Comparison of ENCODE assay signal across 16 cellular contexts in genomic region chr5:16965581-16965980, GRCh38.
"Had no signal": no experiment of that assay in that cellular context is flagged by ENCODE, and none has a peak within 500 bp of the region (broad histone marks: within the 10 kb centered on the region; RNA-seq: fewer than 3 reads in every experiment).

No MANE protein-coding gene starts in this region.

- ATAC-seq: activated naive CD4-positive, alpha-beta T cell treated with anti-CD3 and anti-CD28 coated beads, Interleukin-2, amount 50 U/mL, for 72 hours; effector memory CD8-positive, alpha-beta T cell; foreskin keratinocyte; natural killer cell had no signal

- H3K27ac Mint-ChIP-seq: activated naive CD4-positive, alpha-beta T cell treated with anti-CD3 and anti-CD28 coated beads, Interleukin-2, amount 50 U/mL, for 72 hours; effector memory CD8-positive, alpha-beta T cell; natural killer cell had no signal

- H3K27ac ChIP-seq: cardiac muscle cell, foreskin keratinocyte, hepatocyte, sigmoid colon, spleen, tibial artery had no signal

- H3K4me3 Mint-ChIP-seq: effector memory CD8-positive, alpha-beta T cell; natural killer cell had no signal

- H3K36me3 Mint-ChIP-seq: activated naive CD4-positive, alpha-beta T cell treated with anti-CD3 and anti-CD28 coated beads, Interleukin-2, amount 50 U/mL, for 72 hours; natural killer cell had no signal

- H3K36me3 ChIP-seq: cardiac muscle cell, sigmoid colon, spleen, tibial artery had no signal

- H3K4me1 ChIP-seq: sigmoid colon, spleen, tibial artery had no signal

- H3K4me1 Mint-ChIP-seq: natural killer cell had no signal

- H3K79me2 ChIP-seq: hepatocyte had no signal

- H3K9me3 ChIP-seq: sigmoid colon, spleen, tibial artery had no signal

- H3K9me3 Mint-ChIP-seq: activated naive CD4-positive, alpha-beta T cell treated with anti-CD3 and anti-CD28 coated beads, Interleukin-2, amount 50 U/mL, for 72 hours; effector memory CD8-positive, alpha-beta T cell; natural killer cell had no signal

- DNase-seq: activated CD4-positive, alpha-beta T cell treated with anti-CD3 and anti-CD28 coated beads, Interleukin-2, amount 50 U/mL, for 4 hours; activated gamma-delta T cell; effector memory CD8-positive, alpha-beta T cell; mesenchymal stem cell; natural killer cell; nucleus accumbens; sigmoid colon; spleen; stimulated activated CD4-positive, alpha-beta T cell treated with anti-CD3 and anti-CD28 coated beads, Interleukin-1b, Interleukin-23, amount 100 ng/mL, for 48 hours; stimulated activated CD8-positive, alpha-beta memory T cell treated with anti-CD3 and anti-CD28 coated beads, Interleukin-4, amount 100 ng/mL, for 48 hours; stimulated activated naive CD4-positive, alpha-beta T cell treated with Interleukin-2 at 50 U/mL for 16 hours; tibial artery had no signal

- H3K27me3 Mint-ChIP-seq: effector memory CD8-positive, alpha-beta T cell had no signal

- H3K27me3 ChIP-seq: cardiac muscle cell, foreskin keratinocyte, hepatocyte, sigmoid colon, spleen, tibial artery had no signal

- H3K4me3 ChIP-seq: cardiac muscle cell, hepatocyte, sigmoid colon, spleen, tibial artery had no signal

- H3K4me2 ChIP-seq: hepatocyte had no signal
